In the genomic region with DNA sequence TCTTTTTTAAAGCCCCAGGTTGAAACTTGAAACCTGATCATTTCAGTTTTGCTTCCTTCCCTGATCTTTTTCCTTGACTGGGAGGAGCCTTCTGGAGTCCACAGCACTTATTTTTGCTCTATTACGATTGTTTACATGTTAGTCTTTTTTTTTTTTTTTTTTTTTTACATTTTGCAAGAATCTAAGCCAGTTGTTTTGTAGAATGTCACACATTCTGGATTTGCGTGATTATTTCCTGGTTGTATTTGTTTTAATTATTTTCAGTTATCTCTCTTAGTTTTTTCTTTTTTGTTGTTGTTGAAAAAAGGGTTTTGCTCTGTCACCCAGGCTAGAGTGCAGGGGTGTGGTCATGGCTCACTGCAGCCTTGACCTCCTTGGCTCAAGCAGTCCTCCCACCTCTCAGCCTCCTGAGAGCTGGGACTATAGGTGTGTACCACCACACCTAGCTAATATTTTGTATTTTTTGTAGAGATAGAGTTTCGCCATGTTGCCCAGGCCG, we compare ENCODE assay signal across 17 cellular contexts. TPM values are rescaled to one million over a fixed set of nuclear protein-coding genes. Genes with fewer than 3 reads are reported as not detected.
A peak's percentile ranks its signal among the peaks of the same experiment; 100 is the strongest.
DNase-seq lines count a peak whose midpoint lies in the region; ATAC-seq, FAIRE-seq and TF ChIP-seq lines count a peak whose summit lies in the region.
"Had no signal": no experiment of that assay in that cellular context is flagged by ENCODE, and none has a peak within 500 bp of the region (broad histone marks: within the 10 kb centered on the region; RNA-seq: fewer than 3 reads in every experiment).

No MANE protein-coding gene starts in this region.

- H3K4me3 ChIP-seq in CD8-positive, alpha-beta memory T cell (ENCODE audit: low read length): no peak overlapping the region
- no peak overlapping the region for H3K4me3 ChIP-seq in gastrocnemius medialis
- H3K4me3 ChIP-seq: ovary had no signal

- CTCF ChIA-PET in CD8-positive, alpha-beta memory T cell (lab: Charles Lee): no interaction called here
- CTCF ChIA-PET in activated CD4-positive, alpha-beta T cell treated with anti-CD3 and anti-CD28 coated beads for 36 hours (lab: Charles Lee): no interaction called here

- TF ChIP-seq CTCF in HFFc6 (IDR thresholded peaks at IDR 0.05): no peak
- TF ChIP-seq CTCF in gastrocnemius medialis (IDR thresholded peaks at IDR 0.05 in 4 of 5, conservative IDR thresholded peaks at IDR 0.05 in 1 of 5): no peak

- intact Hi-C loops in gastrocnemius medialis (cut with DNase I; ENCODE audit: low total_unique reads): no loop called here
- intact Hi-C loops in activated CD4-positive, alpha-beta T cell treated with anti-CD3 and anti-CD28 coated beads for 36 hours (cut with DNase I, micrococcal nuclease): no loop called here
- intact Hi-C loops in Right ventricle myocardium inferior (cut with DNase I): no loop called here

- POLR2A ChIA-PET in CD8-positive, alpha-beta memory T cell (lab: Charles Lee): no interaction called here
- POLR2A ChIA-PET in activated CD4-positive, alpha-beta T cell treated with anti-CD3 and anti-CD28 coated beads for 36 hours (lab: Charles Lee): no interaction called here

- peak overlapping the region; percentile 35 for H3K27ac ChIP-seq in CD8-positive, alpha-beta memory T cell (ENCODE audit: low read depth, low read length)
- peak overlapping the region; percentile 75 to 99 (median 82) for H3K27ac ChIP-seq in gastrocnemius medialis

- H3K9me3 ChIP-seq in CD8-positive, alpha-beta memory T cell (ENCODE audit: low read length): no peaks in the 10 kb centered on the region
- no peaks in the 10 kb centered on the region for H3K9me3 ChIP-seq in gastrocnemius medialis
- H3K9me3 ChIP-seq: ovary had no signal

- DNase-seq in CD8-positive, alpha-beta memory T cell: no peak
- no peak for DNase-seq in HFFc6
- DNase-seq in gastrocnemius medialis: no peak
- DNase-seq in activated CD4-positive, alpha-beta T cell treated with anti-CD3 and anti-CD28 coated beads for 36 hours: no peak
- DNase-seq in stimulated activated CD4-positive, alpha-beta T cell treated with anti-CD3 and anti-CD28 coated beads, Interleukin-2, amount 100 ng/mL, for 24 hours: no peak
- DNase-seq in Right ventricle myocardium inferior (ENCODE audit: missing footprints): no peak
- DNase-seq: activated CD4-positive, CD25-positive, alpha-beta regulatory T cell treated with anti-CD3 and anti-CD28 coated beads, Interleukin-2, amount 50 U/mL, for 72 hours; activated gamma-delta T cell treated with Interleukin-2 at 50 U/mL for 16 hours; GDM1; NCI-H187 treated with DMSO at 0.1 percent for 48 hours; ovary; small intestine; stimulated activated naive CD4-positive, alpha-beta T cell treated with Interleukin-2 at 50 U/mL for 16 hours had no signal

- TF ChIP-seq POLR2A in gastrocnemius medialis (IDR thresholded peaks at IDR 0.05): no peak

- no peaks in the 10 kb centered on the region for H3K4me1 ChIP-seq in CD8-positive, alpha-beta memory T cell (ENCODE audit: insufficient read depth, low read length)
- peaks cover 86% of the 10 kb centered on the region in 2 donors for H3K4me1 ChIP-seq in gastrocnemius medialis

- H3K4me1 Mint-ChIP-seq in CD8-positive, alpha-beta memory T cell: peaks cover 15 to 25% (median 16%) of the 10 kb centered on the region in 3 donors
- peaks cover 63% of the 10 kb centered on the region for H3K4me1 Mint-ChIP-seq in HFFc6 (ENCODE audit: low read depth)
- H3K4me1 Mint-ChIP-seq in activated CD4-positive, alpha-beta T cell treated with anti-CD3 and anti-CD28 coated beads for 36 hours: no peaks in the 10 kb centered on the region

- peaks cover 4 to 22% (median 6%) of the 10 kb centered on the region in 3 donors for H3K36me3 Mint-ChIP-seq in CD8-positive, alpha-beta memory T cell
- peaks cover 4% of the 10 kb centered on the region; the same call in 1 of the 2 replicates for H3K36me3 Mint-ChIP-seq in HFFc6 (ENCODE audit: low read depth)
- peaks cover 14% of the 10 kb centered on the region for H3K36me3 Mint-ChIP-seq in activated CD4-positive, alpha-beta T cell treated with anti-CD3 and anti-CD28 coated beads for 36 hours (ENCODE audit: low read depth)

- ATAC-seq in gastrocnemius medialis: no peak
- ATAC-seq in activated CD4-positive, alpha-beta T cell treated with anti-CD3 and anti-CD28 coated beads for 36 hours: no peak
- no peak for ATAC-seq in GM21515 (IDR thresholded peaks at IDR 0.05; ENCODE audit: unreplicated experiment)
- ATAC-seq in Right ventricle myocardium inferior: no peak

- in situ Hi-C loops in gastrocnemius medialis (cut with MboI; ENCODE audit: low sequenced_read_pairs in 4 of 4): loop anchor here in 2 of 4 donors (25.0 kb wide), 1 partner anchor 113 kb away; no protein-coding TSS in a partner anchor

- H3K27ac Mint-ChIP-seq in CD8-positive, alpha-beta memory T cell: no peak overlapping the region
- H3K27ac Mint-ChIP-seq in HFFc6: peak overlapping the region; percentile 76
- no peak overlapping the region for H3K27ac Mint-ChIP-seq in activated CD4-positive, alpha-beta T cell treated with anti-CD3 and anti-CD28 coated beads for 36 hours

- FAIRE-seq in endometrium (lab: Jason Lieb, UNC): peak; percentile 75
- FAIRE-seq: D721Med, GM12891, small intestine had no signal

- H3K4me3 Mint-ChIP-seq in CD8-positive, alpha-beta memory T cell: no peak overlapping the region
- H3K4me3 Mint-ChIP-seq in HFFc6: peak overlapping the region; percentile 27; the same call in 1 of the 2 replicates
- H3K4me3 Mint-ChIP-seq in activated CD4-positive, alpha-beta T cell treated with anti-CD3 and anti-CD28 coated beads for 36 hours: no peak overlapping the region

- no peaks in the 10 kb centered on the region for H3K36me3 ChIP-seq in CD8-positive, alpha-beta memory T cell (ENCODE audit: insufficient read depth, low read length)
- H3K36me3 ChIP-seq in gastrocnemius medialis: no peaks in the 10 kb centered on the region
- H3K36me3 ChIP-seq: ovary had no signal

- H3K9me3 Mint-ChIP-seq in CD8-positive, alpha-beta memory T cell: peaks cover 0 to 2% (median 0%) of the 10 kb centered on the region in 5 donors
- H3K9me3 Mint-ChIP-seq in HFFc6: no peaks in the 10 kb centered on the region
- H3K9me3 Mint-ChIP-seq in activated CD4-positive, alpha-beta T cell treated with anti-CD3 and anti-CD28 coated beads for 36 hours (ENCODE audit: low read depth): peaks cover 1% of the 10 kb centered on the region

- no peaks in the 10 kb centered on the region for H3K27me3 ChIP-seq in CD8-positive, alpha-beta memory T cell (ENCODE audit: insufficient read depth, low read length, poor library complexity, severe bottlenecking)
- no peaks in the 10 kb centered on the region for H3K27me3 ChIP-seq in gastrocnemius medialis
- H3K27me3 ChIP-seq: ovary had no signal

- H3K27me3 Mint-ChIP-seq in CD8-positive, alpha-beta memory T cell: no peaks in the 10 kb centered on the region
- H3K27me3 Mint-ChIP-seq in HFFc6 (ENCODE audit: insufficient read depth): peaks cover 1% of the 10 kb centered on the region; the same call in 1 of the 2 replicates
- H3K27me3 Mint-ChIP-seq in activated CD4-positive, alpha-beta T cell treated with anti-CD3 and anti-CD28 coated beads for 36 hours: no peaks in the 10 kb centered on the region

RNA-seq across cellular contexts. Expression of gene OSBPL9, which starts 32.8 kb away (rescaled TPM):
- 10 to 100 TPM; 43.4 to 48.0 TPM for total RNA-seq in CD8-positive, alpha-beta memory T cell
- polyA plus RNA-seq in CD8-positive, alpha-beta memory T cell: 47.6 TPM
- total RNA-seq in HFFc6 (2021; fragmentation: NEBNext Ultra II Directional; extraction: Animal tissue kit (Norgen Biotek cat#: 25700)): 10 to 100 TPM; 39.8 to 54.2 (median 44.8) TPM
- total RNA-seq in gastrocnemius medialis (100 to 1,000 TPM in 3 of 4 donors, 10 to 100 TPM in 1; 65.8 to 206 (median 136) TPM), Right ventricle myocardium inferior (45.1 TPM)
- 10 to 100 TPM; 46.2 to 64.5 TPM for total RNA-seq in activated CD4-positive, alpha-beta T cell treated with anti-CD3 and anti-CD28 coated beads for 36 hours
